8 cellular contexts compared by ENCODE assay signal in the genomic region with DNA sequence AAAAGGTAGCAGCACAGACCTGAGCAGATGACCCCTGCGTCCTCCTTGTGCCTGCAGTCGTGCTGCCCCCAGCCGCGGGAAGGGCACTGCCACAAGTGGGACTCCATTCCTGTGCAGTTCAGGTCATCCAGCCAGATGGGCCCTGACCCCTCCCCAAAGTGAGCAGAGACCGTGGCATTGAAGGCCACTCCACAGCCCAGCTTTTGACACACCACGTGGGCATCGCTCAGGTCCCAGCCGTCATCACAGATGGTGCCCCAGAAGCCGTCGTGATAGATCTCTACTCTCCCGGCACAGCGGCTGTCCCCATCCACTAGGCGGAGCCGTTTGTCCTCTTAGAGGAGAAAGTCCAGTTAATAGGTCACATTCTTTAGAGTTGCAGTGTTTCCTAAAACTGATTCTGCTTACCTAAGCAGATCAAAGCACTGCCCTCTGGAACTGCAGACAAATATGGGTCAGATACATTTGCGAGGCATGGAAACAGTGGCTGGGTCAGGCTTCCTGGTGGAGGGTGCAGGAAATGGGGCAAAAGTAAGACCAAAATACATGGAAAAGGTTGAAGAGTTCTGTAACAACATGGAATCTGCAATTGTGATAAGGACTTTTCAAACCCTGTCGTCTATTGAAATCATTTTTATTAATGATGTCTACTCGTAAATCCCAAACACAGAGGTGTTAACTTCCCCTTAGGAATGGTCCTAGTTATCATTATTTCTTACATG.
DNase-seq lines count a peak whose midpoint lies in the region; ATAC-seq and TF ChIP-seq lines count a peak whose summit lies in the region.

No MANE protein-coding gene starts in this region.

- no peaks in the 10 kb centered on the region for H3K4me1 ChIP-seq in RWPE2 (ENCODE audit: insufficient read depth, poor library complexity, severe bottlenecking)

- BruUV-seq in Calu3 (replicated peaks; lab: Mats Ljungman, UMichigan), result no TSS peak

- no peak overlapping the region for H3K4me3 ChIP-seq in RWPE2 (ENCODE audit: severe bottlenecking)
- no peak overlapping the region for H3K4me3 ChIP-seq in fibroblast of pulmonary artery (replicated peaks; ENCODE audit: low read depth, low read length)
- no peak overlapping the region for H3K4me3 ChIP-seq in retinal pigment epithelial cell (ENCODE audit: low read length)

- H3K27ac Mint-ChIP-seq in Calu3 (ENCODE audit: unreplicated experiment), result no peak overlapping the region

- TF ChIP-seq CTCF in Calu3 (IDR thresholded peaks at IDR 0.05; ENCODE audit: unreplicated experiment), result peak; percentile 65
- TF ChIP-seq CTCF in RWPE2 (IDR thresholded peaks at IDR 0.05; ENCODE audit: poor library complexity, severe bottlenecking), result peak; percentile 50
- peak; percentile 23 for TF ChIP-seq CTCF in fibroblast of pulmonary artery (IDR thresholded peaks at IDR 0.05; ENCODE audit: low read length, missing control alignments)
- TF ChIP-seq CTCF in retinal pigment epithelial cell (conservative IDR thresholded peaks at IDR 0.05; ENCODE audit: low read depth, low read length), result peak; percentile 17

- no peaks in the 10 kb centered on the region for H3K36me3 ChIP-seq in RWPE2 (ENCODE audit: low read depth)

- H3K9me3 Mint-ChIP-seq in Calu3 (ENCODE audit: low read depth, unreplicated experiment), result peaks cover 2% of the 10 kb centered on the region

- no peaks in the 10 kb centered on the region for H3K27me3 ChIP-seq in RWPE2 (ENCODE audit: insufficient read depth, poor library complexity, severe bottlenecking)

- peak; percentile 36; the same call in 1 of the 3 replicates for ATAC-seq in RWPE2 (ENCODE audit: low read depth)
- no peak for ATAC-seq in GM18517 (IDR thresholded peaks at IDR 0.05; ENCODE audit: unreplicated experiment)
- no peak for ATAC-seq in GM21423 (IDR thresholded peaks at IDR 0.05; ENCODE audit: unreplicated experiment)
- no peak for ATAC-seq in HG02870 (IDR thresholded peaks at IDR 0.05; ENCODE audit: unreplicated experiment)

- H3K27me3 Mint-ChIP-seq in Calu3 (ENCODE audit: unreplicated experiment), result no peaks in the 10 kb centered on the region

- H3K27ac ChIP-seq in RWPE2 (ENCODE audit: poor library complexity, severe bottlenecking), result no peak overlapping the region

- no peaks in the 10 kb centered on the region for H3K36me3 Mint-ChIP-seq in Calu3 (ENCODE audit: insufficient read depth, unreplicated experiment)

- no peak overlapping the region for H3K4me3 Mint-ChIP-seq in Calu3 (ENCODE audit: low read depth, unreplicated experiment)

- H3K4me1 Mint-ChIP-seq in Calu3 (ENCODE audit: low read depth, unreplicated experiment), result peaks cover 17% of the 10 kb centered on the region

- POLR2A ChIA-PET in HEK293T (lab: Yijun Ruan, JAX), result no interaction called here

- CTCF ChIA-PET in Calu3 (lab: Charles Lee) (no interaction called here), HEK293T (lab: Yijun Ruan, JAX) (no interaction called here)

- intact Hi-C loops in Calu3 (cut with micrococcal nuclease; ENCODE audit: unreplicated experiment), result loop anchor here (1.0 to 5.0 kb wide), 3 partner anchors 86 to 264 kb away; no protein-coding TSS in a partner anchor

- DNase-seq in Calu3 (peak; percentile 69), HEK293T (ENCODE audit: extremely low spot score) (peak; percentile 67), RWPE2 (ENCODE audit: low spot score) (no peak), fibroblast of pulmonary artery (ENCODE audit: low read depth) (peak; percentile 7), retinal pigment epithelial cell (ENCODE audit: low read depth) (no peak)

- H3K9me3 ChIP-seq in RWPE2 (ENCODE audit: severe bottlenecking), result no peaks in the 10 kb centered on the region

TF ChIP-seq in HEK293T, 16 proteins besides CTCF, POLR2A, EP300 and RAD21:
- TF ChIP-seq FOXK2 (IDR thresholded peaks at IDR 0.05) (no peak), TARDBP (IDR thresholded peaks at IDR 0.05) (no peak), SP1 (IDR thresholded peaks at IDR 0.05) (no peak), NFRKB (IDR thresholded peaks at IDR 0.05) (no peak), SUZ12 (IDR thresholded peaks at IDR 0.05) (no peak), L3MBTL2 (conservative IDR thresholded peaks at IDR 0.05) (no peak), FOXM1 (IDR thresholded peaks at IDR 0.05; ENCODE audit: borderline replicate concordance) (no peak), ARNT (IDR thresholded peaks at IDR 0.05) (no peak)
- TF ChIP-seq, protein P1, sequence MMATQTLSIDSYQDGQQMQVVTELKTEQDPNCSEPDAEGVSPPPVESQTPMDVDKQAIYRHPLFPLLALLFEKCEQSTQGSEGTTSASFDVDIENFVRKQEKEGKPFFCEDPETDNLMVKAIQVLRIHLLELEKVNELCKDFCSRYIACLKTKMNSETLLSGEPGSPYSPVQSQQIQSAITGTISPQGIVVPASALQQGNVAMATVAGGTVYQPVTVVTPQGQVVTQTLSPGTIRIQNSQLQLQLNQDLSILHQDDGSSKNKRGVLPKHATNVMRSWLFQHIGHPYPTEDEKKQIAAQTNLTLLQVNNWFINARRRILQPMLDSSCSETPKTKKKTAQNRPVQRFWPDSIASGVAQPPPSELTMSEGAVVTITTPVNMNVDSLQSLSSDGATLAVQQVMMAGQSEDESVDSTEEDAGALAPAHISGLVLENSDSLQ (IDR thresholded peaks at IDR 0.05), result no peak

Comparison
In these comparisons a context has a peak if more than half of its experiments do, and no peak if none do; other contexts are left out.
1. DNase-seq: peak in Calu3 (single experiment), HEK293T (single experiment) and fibroblast of pulmonary artery (single experiment); none in RWPE2 (single experiment) and retinal pigment epithelial cell (single experiment).
2. Peak in every context shown above with its lines, with median percentiles within 50 percentile points of each other: CTCF ChIP-seq.